ENCODE assay signal across 1 cellular context in genomic region chr13:95494082-95494681, GRCh38.
TF ChIP-seq lines count a peak whose summit lies in the region.

No MANE protein-coding gene starts in this region.

TF ChIP-seq in H1, 55 proteins besides CTCF, POLR2A, EP300 and RAD21 (continued from another document):
- no peak for TF ChIP-seq JUN (IDR thresholded peaks at IDR 0.05; ENCODE audit: low read depth, low read length)
